Comparison of ENCODE assay signal across 1 cellular context in the genomic region with DNA sequence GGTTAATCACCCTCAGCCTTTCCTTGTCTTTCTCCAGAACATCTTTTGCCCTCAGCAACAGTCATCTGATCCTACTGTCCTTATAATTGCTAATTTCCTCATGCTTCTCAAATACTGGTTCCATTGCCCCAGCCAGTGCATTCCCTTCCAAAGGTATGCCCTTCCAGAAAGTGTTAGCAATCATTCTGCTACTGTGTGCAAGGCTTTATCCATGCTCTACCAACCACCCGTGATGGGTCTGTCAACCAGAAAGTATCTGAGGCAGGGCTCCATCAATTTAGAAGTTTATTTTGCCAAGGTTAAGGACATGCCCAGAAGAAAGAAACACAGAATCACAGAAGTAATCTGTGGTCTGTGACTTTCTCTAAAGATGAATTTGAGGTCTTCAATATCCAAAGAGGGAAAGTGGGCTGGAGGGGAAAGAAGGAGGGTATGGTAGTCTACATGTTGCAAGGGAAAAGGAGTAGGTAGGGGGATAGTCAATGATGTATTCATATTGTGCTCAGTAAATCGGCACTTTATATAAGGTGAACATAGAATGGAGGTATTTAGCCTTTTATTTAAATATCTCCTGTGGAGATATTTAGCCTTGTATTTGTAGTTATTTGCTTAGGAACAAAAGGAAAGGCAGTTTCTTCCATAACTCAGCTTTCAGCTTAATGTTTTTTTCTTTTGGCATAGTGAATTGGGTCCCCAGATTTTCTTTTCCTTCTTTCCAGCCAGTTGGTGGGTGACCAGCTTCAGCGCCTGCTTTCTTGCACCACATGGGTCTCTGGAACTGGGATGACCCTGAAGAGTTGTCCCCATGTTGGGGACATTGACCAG.
TF ChIP-seq lines count a peak whose summit lies in the region.

No MANE protein-coding gene starts in this region.

TF ChIP-seq in H1, 55 proteins besides CTCF, POLR2A, EP300 and RAD21:
- no peak for TF ChIP-seq NRF1 (IDR thresholded peaks at IDR 0.05; ENCODE audit: low read depth, low read length)
- no peak for TF ChIP-seq GABPA (IDR thresholded peaks at IDR 0.05; ENCODE audit: borderline replicate concordance, insufficient read depth, low read length)
- TF ChIP-seq SRF (IDR thresholded peaks at IDR 0.05; ENCODE audit: low read depth, low read length) = no peak
- TF ChIP-seq TEAD4 (IDR thresholded peaks at IDR 0.05; ENCODE audit: low read depth, low read length) = no peak
- TF ChIP-seq BCL11A (IDR thresholded peaks at IDR 0.05; ENCODE audit: low read depth in 2 of 2, low read length in 2 of 2) = no peak
- TF ChIP-seq ZNF274 (IDR thresholded peaks at IDR 0.05; ENCODE audit: borderline replicate concordance, extremely low read depth, low read length) = no peak
TF ChIP-seq in H1: peak in this region for 0.
